Comparison of ENCODE assay signal across 8 cellular contexts in the genomic region with DNA sequence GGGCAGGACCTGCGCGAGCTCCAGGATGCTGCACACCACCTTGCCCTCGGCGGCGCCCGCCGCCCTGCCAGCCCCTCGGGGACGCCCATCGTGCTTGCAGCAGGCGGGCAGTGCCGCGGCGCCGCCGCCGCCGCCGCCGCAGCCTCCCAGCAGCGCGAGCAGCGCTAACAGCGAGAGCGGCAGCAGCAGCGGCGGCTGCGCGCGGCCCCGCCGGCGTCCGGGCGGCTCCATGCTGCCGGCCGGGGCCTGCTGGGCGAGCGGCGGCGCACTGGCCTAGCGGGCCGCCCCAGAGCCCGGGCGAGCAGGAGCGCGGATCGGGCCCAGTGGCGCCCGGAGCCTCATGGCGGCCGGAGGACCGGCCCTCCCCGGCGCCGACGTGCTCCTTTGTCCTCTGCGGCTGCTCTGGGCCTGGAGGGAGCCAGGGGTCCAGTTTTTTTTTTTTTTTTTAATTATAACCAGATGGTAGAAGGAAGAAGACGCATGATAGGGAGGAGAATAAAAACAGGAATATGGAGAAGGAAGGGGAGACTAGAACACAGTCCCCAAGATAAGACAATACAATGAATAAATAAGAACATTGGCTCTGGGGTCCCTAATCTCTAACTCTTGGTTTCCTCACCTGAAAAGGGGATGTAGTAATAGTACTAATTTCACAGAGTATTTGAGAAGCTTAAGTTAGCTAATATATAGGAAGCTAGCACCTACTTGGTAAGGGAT. TPM values are rescaled to one million over a fixed set of nuclear protein-coding genes. Genes with fewer than 3 reads are reported as not detected.
A peak's percentile ranks its signal among the peaks of the same experiment; 100 is the strongest.
DNase-seq lines count a peak whose midpoint lies in the region; ATAC-seq and TF ChIP-seq lines count a peak whose summit lies in the region.

No MANE protein-coding gene starts in this region.

- H3K36me3 ChIP-seq in RWPE2 (ENCODE audit: low read depth): no peaks in the 10 kb centered on the region
- H3K36me3 ChIP-seq in ovary: no peaks in the 10 kb centered on the region

- no peak for TF ChIP-seq POLR2A in ovary (IDR thresholded peaks at IDR 0.05)

- TF ChIP-seq CTCF in RWPE2 (IDR thresholded peaks at IDR 0.05; ENCODE audit: poor library complexity, severe bottlenecking) (no peak), fibroblast of villous mesenchyme (IDR thresholded peaks at IDR 0.05; ENCODE audit: insufficient read depth, low read depth, low read length) (no peak), ovary (IDR thresholded peaks at IDR 0.05) (no peak)

- TF ChIP-seq EP300 in ovary (IDR thresholded peaks at IDR 0.05): no peak

- H3K27me3 ChIP-seq in RWPE2 (ENCODE audit: insufficient read depth, poor library complexity, severe bottlenecking): no peaks in the 10 kb centered on the region
- no peaks in the 10 kb centered on the region for H3K27me3 ChIP-seq in ovary

- H3K4me1 ChIP-seq in RWPE2 (ENCODE audit: insufficient read depth, poor library complexity, severe bottlenecking) (no peaks in the 10 kb centered on the region), ovary (ENCODE audit: insufficient read depth) (no peaks in the 10 kb centered on the region)

- H3K4me3 ChIP-seq in RWPE2 (ENCODE audit: severe bottlenecking) (peak overlapping the region; percentile 14), fibroblast of villous mesenchyme (ENCODE audit: low read depth, low read length) (peak overlapping the region; percentile 35), ovary (peak overlapping the region; percentile 29)

- no peak overlapping the region for H3K27ac ChIP-seq in RWPE2 (ENCODE audit: poor library complexity, severe bottlenecking)
- peak overlapping the region; percentile 19 to 49 for H3K27ac ChIP-seq in ovary

- WGBS in ovary, 3 donors: 17 to 42% (median 36%) methylated on average over 47 to 59 of the region's 59 CpGs

- DNase-seq in RWPE2 (ENCODE audit: low spot score) (no peak), fibroblast of villous mesenchyme (ENCODE audit: low read depth) (peak; percentile 40), ovary (peak in 1 of 5 donors; percentile 39), globus pallidus (ENCODE audit: low spot score) (no peak), NCI-H2107 (lab: John Stamatoyannopoulos, UW) (no peak)
- no peak for DNase-seq in stimulated activated CD4-positive, alpha-beta T cell treated with anti-CD3 and anti-CD28 coated beads, Interleukin-2, amount 100 ng/mL, for 48 hours

- no peaks in the 10 kb centered on the region for H3K9me3 ChIP-seq in RWPE2 (ENCODE audit: severe bottlenecking)
- H3K9me3 ChIP-seq in ovary: no peaks in the 10 kb centered on the region

- ATAC-seq in GM18909 (IDR thresholded peaks at IDR 0.05; ENCODE audit: poor library complexity, unreplicated experiment) (peak; percentile 79), RWPE2 (ENCODE audit: low read depth) (peak; percentile 78), GM18511 (IDR thresholded peaks at IDR 0.05; ENCODE audit: unreplicated experiment) (no peak)

- intact Hi-C loops in ovary (cut with DNase I): no loop called here

RNA-seq across cellular contexts. Expression of gene ANKRD62, which starts 17.1 kb away (rescaled TPM):
- not detected in 2 replicates for total RNA-seq in fibroblast of villous mesenchyme
- total RNA-seq in ovary: not detected
- not detected for polyA plus RNA-seq in ovary
